Comparison of ENCODE assay signal across 19 cellular contexts in the genomic region with DNA sequence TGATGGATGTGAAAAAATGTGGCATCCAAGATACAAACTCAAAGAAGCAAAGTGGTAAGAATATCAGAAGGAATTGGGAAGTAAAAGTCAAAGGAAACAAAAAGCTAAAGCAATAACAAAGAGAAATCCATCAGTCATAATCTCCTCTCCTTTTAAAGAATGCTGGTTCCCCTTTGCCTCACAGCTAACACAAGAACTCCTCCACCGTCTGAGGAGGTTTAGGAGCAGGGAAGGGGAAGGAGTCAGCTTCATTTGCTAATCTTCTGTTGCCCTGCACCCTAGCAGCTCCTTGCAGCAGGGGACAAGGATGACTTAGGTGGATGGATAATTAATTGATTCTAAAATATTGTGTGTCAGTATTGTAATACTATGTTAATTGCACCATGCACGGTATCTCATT. TPM values are rescaled to one million over a fixed set of nuclear protein-coding genes. Genes with fewer than 3 reads are reported as not detected.
DNase-seq lines count a peak whose midpoint lies in the region; ATAC-seq and TF ChIP-seq lines count a peak whose summit lies in the region.
"Had no signal": no experiment of that assay in that cellular context is flagged by ENCODE, and none has a peak within 500 bp of the region (broad histone marks: within the 10 kb centered on the region; RNA-seq: fewer than 3 reads in every experiment).

No MANE protein-coding gene starts in this region.

- H3K4me3 Mint-ChIP-seq in activated naive CD4-positive, alpha-beta T cell treated with anti-CD3 and anti-CD28 coated beads for 36 hours = no peak overlapping the region
- peak overlapping the region; percentile 4 for H3K4me3 Mint-ChIP-seq in dendritic cell treated with granulocyte-macrophage colony-stimulating factor and Interleukin-4, amounts not matched to agents 40 ng/mL and 50 ng/mL, for 4 days
- H3K4me3 Mint-ChIP-seq in activated naive CD8-positive, alpha-beta T cell treated with anti-CD3 and anti-CD28 coated beads, Interleukin-2, amount 50 U/mL, for 24 hours = no peak overlapping the region

- no peak for DNase-seq in activated naive CD4-positive, alpha-beta T cell treated with anti-CD3 and anti-CD28 coated beads, Interleukin-2, amount 50 U/mL, for 72 hours (ENCODE audit: low spot score in 2 of 2)
- no peak for DNase-seq in activated naive CD4-positive, alpha-beta T cell treated with anti-CD3 and anti-CD28 coated beads for 36 hours
- DNase-seq in upper lobe of right lung (no peak), lower leg skin (ENCODE audit: low spot score in 2 of 2) (no peak)
- no peak for DNase-seq in activated naive CD8-positive, alpha-beta T cell treated with anti-CD3 and anti-CD28 coated beads, Interleukin-2, amount 50 U/mL, for 24 hours
- DNase-seq: GDM1, GM23248, HCEC 1CT, NCI-H1105 treated with DMSO at 0.1 percent for 48 hours, NCI-H1694 treated with DMSO at 0.1 percent for 48 hours, NCI-H345, NCI-H526 treated with DMSO at 0.1 percent for 48 hours, RPMI8226 had no signal

- H3K36me3 ChIP-seq in Loucy (ENCODE audit: insufficient read depth, low read length) (no peaks in the 10 kb centered on the region), upper lobe of right lung (peaks cover 53% of the 10 kb centered on the region)

- peaks cover 62 to 83% of the 10 kb centered on the region in 2 donors for H3K36me3 Mint-ChIP-seq in activated naive CD4-positive, alpha-beta T cell treated with anti-CD3 and anti-CD28 coated beads, Interleukin-2, amount 50 U/mL, for 72 hours
- H3K36me3 Mint-ChIP-seq in activated naive CD4-positive, alpha-beta T cell treated with anti-CD3 and anti-CD28 coated beads for 36 hours (ENCODE audit: low read depth) = peaks cover 60% of the 10 kb centered on the region
- peaks cover 96% of the 10 kb centered on the region for H3K36me3 Mint-ChIP-seq in dendritic cell treated with granulocyte-macrophage colony-stimulating factor and Interleukin-4, amounts not matched to agents 40 ng/mL and 50 ng/mL, for 4 days (ENCODE audit: low read depth)
- peaks cover 65% of the 10 kb centered on the region for H3K36me3 Mint-ChIP-seq in activated naive CD8-positive, alpha-beta T cell treated with anti-CD3 and anti-CD28 coated beads, Interleukin-2, amount 50 U/mL, for 24 hours (ENCODE audit: low read depth)

- H3K9me3 ChIP-seq in Loucy (ENCODE audit: insufficient read depth, low read depth, low read length) (no peaks in the 10 kb centered on the region), upper lobe of right lung (no peaks in the 10 kb centered on the region)
- H3K9me3 ChIP-seq: A549 had no signal

- TF ChIP-seq CTCF in Loucy (conservative IDR thresholded peaks at IDR 0.05; ENCODE audit: low read length) (no peak), upper lobe of right lung (IDR thresholded peaks at IDR 0.05) (no peak), lower leg skin (IDR thresholded peaks at IDR 0.05) (no peak)

- CTCF ChIA-PET in activated naive CD4-positive, alpha-beta T cell treated with anti-CD3 and anti-CD28 coated beads for 36 hours (lab: Charles Lee) = interaction anchor here (0.6 kb wide), 1 partner anchor 12 kb away, joined by 3 read pairs; no protein-coding TSS in a partner anchor

- intact Hi-C loops in activated naive CD4-positive, alpha-beta T cell treated with anti-CD3 and anti-CD28 coated beads for 36 hours (cut with micrococcal nuclease) = no loop called here
- intact Hi-C loops in dendritic cell treated with granulocyte-macrophage colony-stimulating factor and Interleukin-4, amounts not matched to agents 40 ng/mL and 50 ng/mL, for 4 days (cut with micrococcal nuclease) = no loop called here
- intact Hi-C loops in upper lobe of right lung (cut with DNase I) (no loop called here), lower leg skin (cut with DNase I; ENCODE audit: low total_unique reads) (no loop called here)

- no peak overlapping the region for H3K9ac ChIP-seq in Loucy (ENCODE audit: low read depth, low read length, poor library complexity, severe bottlenecking)
- H3K9ac ChIP-seq: BLaER1 treated with 17β-estradiol and CSF1 and Interleukin-3, amounts not matched to agents 10 nM and 100 nM; GM23248 had no signal

- no peak overlapping the region for H3K4me2 ChIP-seq in Loucy (ENCODE audit: low read depth, low read length, poor library complexity, severe bottlenecking)
- H3K4me2 ChIP-seq: A549 had no signal

- H3K9me2 ChIP-seq in Loucy (replicated peaks; ENCODE audit: low read depth, low read length) = no peaks in the 10 kb centered on the region

- H3K27ac ChIP-seq in upper lobe of right lung = no peak overlapping the region
- H3K27ac ChIP-seq: A549; BLaER1 treated with 17β-estradiol and CSF1 and Interleukin-3, amounts not matched to agents 10 nM and 100 nM; GM23248 had no signal

- no peaks in the 10 kb centered on the region for H3K27me3 ChIP-seq in Loucy (ENCODE audit: insufficient read depth, low read length, poor library complexity, severe bottlenecking)
- no peaks in the 10 kb centered on the region for H3K27me3 ChIP-seq in upper lobe of right lung
- H3K27me3 ChIP-seq: BLaER1 treated with 17β-estradiol and CSF1 and Interleukin-3, amounts not matched to agents 10 nM and 100 nM had no signal

- 0 out of 2 replicates have a peak overlapping the region, but pooled peaks have one; percentile 6 for H2AFZ ChIP-seq in Loucy (ENCODE audit: low read length)
- H2AFZ ChIP-seq: GM23248 had no signal

- H3K27me3 Mint-ChIP-seq in activated naive CD4-positive, alpha-beta T cell treated with anti-CD3 and anti-CD28 coated beads for 36 hours (ENCODE audit: low read depth) = no peaks in the 10 kb centered on the region
- no peaks in the 10 kb centered on the region for H3K27me3 Mint-ChIP-seq in dendritic cell treated with granulocyte-macrophage colony-stimulating factor and Interleukin-4, amounts not matched to agents 40 ng/mL and 50 ng/mL, for 4 days
- H3K27me3 Mint-ChIP-seq in activated naive CD8-positive, alpha-beta T cell treated with anti-CD3 and anti-CD28 coated beads, Interleukin-2, amount 50 U/mL, for 24 hours = no peaks in the 10 kb centered on the region

- H3K4me3 ChIP-seq in Loucy (ENCODE audit: low read length, poor library complexity, severe bottlenecking) = no peak overlapping the region
- no peak overlapping the region for H3K4me3 ChIP-seq in upper lobe of right lung
- no peak overlapping the region for H3K4me3 ChIP-seq in lower leg skin (ENCODE audit: low read depth, poor library complexity, severe bottlenecking)
- H3K4me3 ChIP-seq: A549; BLaER1 treated with 17β-estradiol and CSF1 and Interleukin-3, amounts not matched to agents 10 nM and 100 nM; GM12878; GM23248; K562 had no signal

- WGBS in lower leg skin, 2 donors = 67 to 91% methylated on average over 2 of the region's 2 CpGs

- H3F3A ChIP-seq in Loucy (ENCODE audit: low read depth) = no peaks in the 10 kb centered on the region

- no peaks in the 10 kb centered on the region for H4K20me1 ChIP-seq in Loucy (ENCODE audit: insufficient read depth, low read length, poor library complexity, severe bottlenecking)
- H4K20me1 ChIP-seq: BLaER1 treated with 17β-estradiol and CSF1 and Interleukin-3, amounts not matched to agents 10 nM and 100 nM had no signal

- H3K4me1 ChIP-seq in Loucy (ENCODE audit: insufficient read depth, low read length, poor library complexity, severe bottlenecking) (no peaks in the 10 kb centered on the region), upper lobe of right lung (no peaks in the 10 kb centered on the region)
- H3K4me1 ChIP-seq: A549 had no signal

- H3K9me3 Mint-ChIP-seq in activated naive CD4-positive, alpha-beta T cell treated with anti-CD3 and anti-CD28 coated beads, Interleukin-2, amount 50 U/mL, for 72 hours = no peaks in the 10 kb centered on the region
- H3K9me3 Mint-ChIP-seq in activated naive CD4-positive, alpha-beta T cell treated with anti-CD3 and anti-CD28 coated beads for 36 hours = no peaks in the 10 kb centered on the region
- no peaks in the 10 kb centered on the region for H3K9me3 Mint-ChIP-seq in dendritic cell treated with granulocyte-macrophage colony-stimulating factor and Interleukin-4, amounts not matched to agents 40 ng/mL and 50 ng/mL, for 4 days
- no peaks in the 10 kb centered on the region for H3K9me3 Mint-ChIP-seq in activated naive CD8-positive, alpha-beta T cell treated with anti-CD3 and anti-CD28 coated beads, Interleukin-2, amount 50 U/mL, for 24 hours

- no peak for ATAC-seq in activated naive CD4-positive, alpha-beta T cell treated with anti-CD3 and anti-CD28 coated beads, Interleukin-2, amount 50 U/mL, for 72 hours
- ATAC-seq in upper lobe of right lung = peak; percentile 63
- ATAC-seq in activated naive CD8-positive, alpha-beta T cell treated with anti-CD3 and anti-CD28 coated beads, Interleukin-2, amount 50 U/mL, for 24 hours = no peak
- ATAC-seq: A549, GM12878, K562 had no signal

- peaks cover 25% of the 10 kb centered on the region for H3K4me1 Mint-ChIP-seq in activated naive CD4-positive, alpha-beta T cell treated with anti-CD3 and anti-CD28 coated beads for 36 hours (ENCODE audit: low read depth)
- peaks cover 63% of the 10 kb centered on the region for H3K4me1 Mint-ChIP-seq in dendritic cell treated with granulocyte-macrophage colony-stimulating factor and Interleukin-4, amounts not matched to agents 40 ng/mL and 50 ng/mL, for 4 days (ENCODE audit: low read depth)
- peaks cover 32% of the 10 kb centered on the region for H3K4me1 Mint-ChIP-seq in activated naive CD8-positive, alpha-beta T cell treated with anti-CD3 and anti-CD28 coated beads, Interleukin-2, amount 50 U/mL, for 24 hours

- no peak for TF ChIP-seq POLR2A in lower leg skin (IDR thresholded peaks at IDR 0.05)

- no peaks in the 10 kb centered on the region for H3K79me2 ChIP-seq in Loucy (ENCODE audit: insufficient read depth, low read length)

- peak overlapping the region; percentile 43 to 67 for H3K27ac Mint-ChIP-seq in activated naive CD4-positive, alpha-beta T cell treated with anti-CD3 and anti-CD28 coated beads, Interleukin-2, amount 50 U/mL, for 72 hours
- no peak overlapping the region for H3K27ac Mint-ChIP-seq in activated naive CD4-positive, alpha-beta T cell treated with anti-CD3 and anti-CD28 coated beads for 36 hours
- peak overlapping the region; percentile 82 for H3K27ac Mint-ChIP-seq in dendritic cell treated with granulocyte-macrophage colony-stimulating factor and Interleukin-4, amounts not matched to agents 40 ng/mL and 50 ng/mL, for 4 days
- H3K27ac Mint-ChIP-seq in activated naive CD8-positive, alpha-beta T cell treated with anti-CD3 and anti-CD28 coated beads, Interleukin-2, amount 50 U/mL, for 24 hours = no peak overlapping the region

RNA-seq across cellular contexts. Expression of a gene that starts 16.4 kb away (rescaled TPM):
- total RNA-seq in activated naive CD4-positive, alpha-beta T cell treated with anti-CD3 and anti-CD28 coated beads, Interleukin-2, amount 50 U/mL, for 72 hours = 10 to 100 TPM; 34.5 to 65.5 TPM
- 10 to 100 TPM; 14.2 to 15.0 TPM for total RNA-seq in activated naive CD4-positive, alpha-beta T cell treated with anti-CD3 and anti-CD28 coated beads for 36 hours
- total RNA-seq in upper lobe of right lung = 25.9 TPM
- 1 to 10 TPM in 1 of 4 donors, under 1 TPM in 3; 0.08 to 1.5 (median 0.50) TPM for total RNA-seq in lower leg skin

RNA-seq across cellular contexts. Expression of a gene that starts 29.1 kb away (rescaled TPM):
- total RNA-seq in activated naive CD4-positive, alpha-beta T cell treated with anti-CD3 and anti-CD28 coated beads, Interleukin-2, amount 50 U/mL, for 72 hours = 10 to 100 TPM; 30.3 to 48.5 TPM
- 10 to 100 TPM; 48.9 to 51.4 TPM for total RNA-seq in activated naive CD4-positive, alpha-beta T cell treated with anti-CD3 and anti-CD28 coated beads for 36 hours
- total RNA-seq in upper lobe of right lung (18.0 TPM), lower leg skin (10 to 100 TPM in 2 of 4 donors, 1 to 10 TPM in 2; 6.1 to 15.3 (median 9.1) TPM)

RNA-seq across cellular contexts. Expression of a gene that starts 43.6 kb away (rescaled TPM):
- total RNA-seq in activated naive CD4-positive, alpha-beta T cell treated with anti-CD3 and anti-CD28 coated beads, Interleukin-2, amount 50 U/mL, for 72 hours = under 1 TPM; 0.19 to 0.87 TPM
- total RNA-seq in activated naive CD4-positive, alpha-beta T cell treated with anti-CD3 and anti-CD28 coated beads for 36 hours = under 1 TPM in 1 of 2 experiments, not detected in 1; 0.10 TPM
- total RNA-seq in upper lobe of right lung = 6.3 TPM
- 1 to 10 TPM in 2 of 4 donors, under 1 TPM in 1, not detected in 1; 0.63 to 2.5 (median 1.3) TPM for total RNA-seq in lower leg skin
- total RNA-seq: K562 had no signal

Comparison
In these comparisons a context has a peak if more than half of its experiments do, and no peak if none do; other contexts are left out.
1. H3K27ac Mint-ChIP-seq: peak in activated naive CD4-positive, alpha-beta T cell treated with anti-CD3 and anti-CD28 coated beads, Interleukin-2, amount 50 U/mL, for 72 hours (2 of 2) and dendritic cell treated with granulocyte-macrophage colony-stimulating factor and Interleukin-4, amounts not matched to agents 40 ng/mL and 50 ng/mL, for 4 days (single experiment); none in activated naive CD4-positive, alpha-beta T cell treated with anti-CD3 and anti-CD28 coated beads for 36 hours (single experiment) and activated naive CD8-positive, alpha-beta T cell treated with anti-CD3 and anti-CD28 coated beads, Interleukin-2, amount 50 U/mL, for 24 hours (single experiment).
2. RNA of a gene that starts 16.4 kb away (total RNA-seq): 34.5 to 65.5 TPM in activated naive CD4-positive, alpha-beta T cell treated with anti-CD3 and anti-CD28 coated beads, Interleukin-2, amount 50 U/mL, for 72 hours, 25.9 TPM in upper lobe of right lung (single experiment) and 14.2 to 15.0 TPM in activated naive CD4-positive, alpha-beta T cell treated with anti-CD3 and anti-CD28 coated beads for 36 hours; 0.08 to 1.5 TPM in lower leg skin; every median in the first group is over 4 times any median in the second.